ENCODE assay signal across 9 cellular contexts in the genomic region with DNA sequence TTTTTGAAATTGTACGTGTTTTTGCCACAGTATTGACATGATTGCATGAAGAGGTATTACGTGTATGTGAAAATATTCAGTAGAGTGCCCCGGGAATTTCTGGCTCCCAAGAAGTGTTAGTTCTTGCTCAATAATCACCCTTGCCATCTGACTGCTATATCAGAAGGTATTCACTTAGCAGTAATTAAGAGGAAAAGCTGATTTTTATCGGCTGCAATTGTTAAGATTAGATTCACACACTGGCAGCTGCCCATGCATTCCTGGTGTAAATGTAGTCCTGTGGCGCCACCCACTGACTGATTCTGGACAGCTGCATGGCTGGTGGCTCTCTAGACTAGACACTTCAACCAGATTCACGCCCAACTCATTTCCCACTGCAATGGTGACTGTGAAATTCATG.
DNase-seq lines count a peak whose midpoint lies in the region; ATAC-seq and TF ChIP-seq lines count a peak whose summit lies in the region.
"Had no signal": no experiment of that assay in that cellular context is flagged by ENCODE, and none has a peak within 500 bp of the region (broad histone marks: within the 10 kb centered on the region; RNA-seq: fewer than 3 reads in every experiment).

No MANE protein-coding gene starts in this region.

- no peaks in the 10 kb centered on the region for H3K27me3 ChIP-seq in GM23248 (replicated peaks; ENCODE audit: insufficient read depth)

- no peak overlapping the region for H3K4me3 Mint-ChIP-seq in neural crest cell
- H3K4me3 Mint-ChIP-seq: activated naive CD8-positive, alpha-beta T cell had no signal

- H3K36me3 Mint-ChIP-seq in neural crest cell (ENCODE audit: low read depth): no peaks in the 10 kb centered on the region
- H3K36me3 Mint-ChIP-seq: activated naive CD8-positive, alpha-beta T cell had no signal

- H2AFZ ChIP-seq in GM23248: no peak overlapping the region

- no peaks in the 10 kb centered on the region for H3K79me2 ChIP-seq in GM23248 (ENCODE audit: insufficient read depth)

- H3K4me1 ChIP-seq in GM23248 (ENCODE audit: insufficient read depth): 0 out of 2 replicates have a peak, but pooled peaks cover 4% of the 10 kb centered on the region

- H3K4me2 ChIP-seq in GM23248 (ENCODE audit: unreplicated experiment): peak overlapping the region; percentile 22

- H3K27me3 Mint-ChIP-seq in neural crest cell (ENCODE audit: low read depth): no peaks in the 10 kb centered on the region
- H3K27me3 Mint-ChIP-seq: activated naive CD8-positive, alpha-beta T cell had no signal

- in situ Hi-C loops in GM23248 (cut with MboI): no loop called here

- H3K4me3 ChIP-seq in GM23248 (no peak overlapping the region), choroid plexus epithelial cell (ENCODE audit: low read depth, low read length) (no peak overlapping the region)

- H3F3A ChIP-seq in GM23248 (ENCODE audit: insufficient read depth): no peaks in the 10 kb centered on the region

- 1 to 4% methylated on average over 6 of the region's 6 CpGs for WGBS in GM23248 (ENCODE audit: low coverage in 1 of 2, low lambda C conversion rate in 2 of 2, missing lambda C conversion rate in 2 of 2), 2 experiments

- H3K9me3 Mint-ChIP-seq in neural crest cell: no peaks in the 10 kb centered on the region

- H3K36me3 ChIP-seq in GM23248 (ENCODE audit: low read depth): no peaks in the 10 kb centered on the region

- H3K27ac Mint-ChIP-seq in neural crest cell (ENCODE audit: unreplicated experiment): no peak overlapping the region
- H3K27ac Mint-ChIP-seq: activated naive CD8-positive, alpha-beta T cell had no signal

- H4K20me1 ChIP-seq in GM23248 (ENCODE audit: insufficient read depth): no peaks in the 10 kb centered on the region

- H3K27ac ChIP-seq in GM23248: no peak overlapping the region

- ATAC-seq in HG03135 (IDR thresholded peaks at IDR 0.05; ENCODE audit: unreplicated experiment): no peak

- no peaks in the 10 kb centered on the region for H3K9me2 ChIP-seq in GM23248 (ENCODE audit: insufficient read depth)

- TF ChIP-seq CTCF in choroid plexus epithelial cell (conservative IDR thresholded peaks at IDR 0.05; ENCODE audit: low read depth, low read length) (peak; percentile 48), neural crest cell (conservative IDR thresholded peaks at IDR 0.05) (peak; percentile 90)

- H3K9ac ChIP-seq in GM23248: no peak overlapping the region

- no peaks in the 10 kb centered on the region for H3K9me3 ChIP-seq in GM23248 (ENCODE audit: low read depth)

- DNase-seq in A172 (ENCODE audit: low spot score): peak; percentile 55
- peak; percentile 74 for DNase-seq in GM23248
- DNase-seq in NCI-H526 (lab: John Stamatoyannopoulos, UW): peak; percentile 38 to 89
- DNase-seq in choroid plexus epithelial cell (ENCODE audit: low read depth): peak; percentile 37
- DNase-seq in neural crest cell (ENCODE audit: low read depth, low spot score): peak; percentile 87
- DNase-seq in SIG-M5 treated with dmso at 0.1 percent for 504 hours (lab: John Stamatoyannopoulos, UW; ENCODE audit: unreplicated experiment): no peak
- no peak for DNase-seq in germinal center (ENCODE audit: low spot score)

- H3K4me1 Mint-ChIP-seq in neural crest cell: peaks cover 4% of the 10 kb centered on the region

Comparison
In these comparisons a context has a peak if more than half of its experiments do, and no peak if none do; other contexts are left out.
1. DNase-seq: peak in A172 (single experiment), GM23248 (single experiment), NCI-H526 (2 of 2), choroid plexus epithelial cell (single experiment) and neural crest cell (single experiment); none in SIG-M5 treated with dmso at 0.1 percent for 504 hours (single experiment) and germinal center (single experiment).